24 cellular contexts compared by ENCODE assay signal in genomic region chr18:22728481-22729105, GRCh38.
"Had no signal": no experiment of that assay in that cellular context is flagged by ENCODE, and none has a peak within 500 bp of the region (broad histone marks: within the 10 kb centered on the region; RNA-seq: fewer than 3 reads in every experiment).

No MANE protein-coding gene starts in this region.

- H3K27ac Mint-ChIP-seq: activated CD8-positive, alpha-beta memory T cell treated with anti-CD3 and anti-CD28 coated beads, Interleukin-2, amount 10 ng/mL, durations not matched to agents 7 days and 5 days; activated naive CD4-positive, alpha-beta T cell treated with anti-CD3 and anti-CD28 coated beads, Interleukin-2, amount 50 U/mL, for 24 hours; activated T-cell treated with anti-CD3 and anti-CD28 coated beads, Interleukin-2, amount 50 U/mL, for 24 hours; activated T-helper 1 cell treated with anti-CD3 and anti-CD28 coated beads, Interleukin-12 subunit alpha, Interleukin-12 subunit beta, Interleukin-2, Interleukin-4 antibody, amounts not matched to agents 30 ng/mL and 10 ng/mL and 1 ng/mL, durations not matched to agents 14 hours and 24 hours and 36 hours had no signal

- ATAC-seq: activated CD4-positive, CD25-positive, alpha-beta regulatory T cell treated with anti-CD3 and anti-CD28 coated beads, Interleukin-2, amount 50 U/mL, for 24 hours; activated CD8-positive, alpha-beta memory T cell treated with anti-CD3 and anti-CD28 coated beads, Interleukin-2, amount 10 ng/mL, durations not matched to agents 7 days and 5 days had no signal

- H3K36me3 ChIP-seq: ascending aorta, cardiac muscle cell had no signal

- H3K4me3 ChIP-seq: ascending aorta, cardiac muscle cell had no signal

- H3K4me1 ChIP-seq: ascending aorta had no signal

- H3K9me3 ChIP-seq: ascending aorta had no signal

- H3K4me1 Mint-ChIP-seq: activated CD8-positive, alpha-beta memory T cell treated with anti-CD3 and anti-CD28 coated beads, Interleukin-2, amount 10 ng/mL, durations not matched to agents 7 days and 5 days; activated naive CD4-positive, alpha-beta T cell treated with anti-CD3 and anti-CD28 coated beads, Interleukin-2, amount 50 U/mL, for 24 hours; brain had no signal

- H3K27me3 ChIP-seq: ascending aorta, cardiac muscle cell had no signal

- DNase-seq: activated CD4-positive, alpha-beta T cell treated with anti-CD3 and anti-CD28 coated beads for 4 hours; activated CD4-positive, alpha-beta T cell treated with anti-CD3 and anti-CD28 coated beads, Interleukin-2, amount 50 U/mL, for 4 hours; activated CD8-positive, alpha-beta memory T cell treated with anti-CD3 and anti-CD28 coated beads, Interleukin-2, amount 10 ng/mL, durations not matched to agents 7 days and 5 days; activated effector memory CD4-positive, alpha-beta T cell treated with Interleukin-2 at 50 U/mL for 16 hours; activated naive CD4-positive, alpha-beta T cell; activated T-cell treated with anti-CD3 and anti-CD28 coated beads, Interleukin-2, amount 50 U/mL, for 24 hours; amniotic stem cell; KG1; NCI-H1048; NCI-H146; NCI-H187 treated with DMSO at 0.1 percent for 48 hours; NCI-H2081 treated with DMSO at 0.1 percent for 48 hours; NCI-H2171; NCI-H2227 treated with DMSO at 0.1 percent for 48 hours; NCI-H526 treated with DMSO at 0.1 percent for 48 hours; NCI-H82; SIG-M5; T-helper 2 cell had no signal

- H3K27ac ChIP-seq: ascending aorta, cardiac muscle cell had no signal

- H3K9me3 Mint-ChIP-seq: activated naive CD4-positive, alpha-beta T cell treated with anti-CD3 and anti-CD28 coated beads, Interleukin-2, amount 50 U/mL, for 24 hours; activated T-cell treated with anti-CD3 and anti-CD28 coated beads, Interleukin-2, amount 50 U/mL, for 24 hours; activated T-helper 1 cell treated with anti-CD3 and anti-CD28 coated beads, Interleukin-12 subunit alpha, Interleukin-12 subunit beta, Interleukin-2, Interleukin-4 antibody, amounts not matched to agents 30 ng/mL and 10 ng/mL and 1 ng/mL, durations not matched to agents 14 hours and 24 hours and 36 hours had no signal

- H3K36me3 Mint-ChIP-seq: activated CD8-positive, alpha-beta memory T cell treated with anti-CD3 and anti-CD28 coated beads, Interleukin-2, amount 10 ng/mL, durations not matched to agents 7 days and 5 days; activated naive CD4-positive, alpha-beta T cell treated with anti-CD3 and anti-CD28 coated beads, Interleukin-2, amount 50 U/mL, for 24 hours; brain had no signal

- H3K4me3 Mint-ChIP-seq: activated CD8-positive, alpha-beta memory T cell treated with anti-CD3 and anti-CD28 coated beads, Interleukin-2, amount 10 ng/mL, durations not matched to agents 7 days and 5 days; activated naive CD4-positive, alpha-beta T cell treated with anti-CD3 and anti-CD28 coated beads, Interleukin-2, amount 50 U/mL, for 24 hours; activated T-cell treated with anti-CD3 and anti-CD28 coated beads, Interleukin-2, amount 50 U/mL, for 24 hours; activated T-helper 1 cell treated with anti-CD3 and anti-CD28 coated beads, Interleukin-12 subunit alpha, Interleukin-12 subunit beta, Interleukin-2, Interleukin-4 antibody, amounts not matched to agents 30 ng/mL and 10 ng/mL and 1 ng/mL, durations not matched to agents 14 hours and 24 hours and 36 hours; brain had no signal

- H3K27me3 Mint-ChIP-seq: activated naive CD4-positive, alpha-beta T cell treated with anti-CD3 and anti-CD28 coated beads, Interleukin-2, amount 50 U/mL, for 24 hours had no signal
